32 cellular contexts compared by ENCODE assay signal in the genomic region with DNA sequence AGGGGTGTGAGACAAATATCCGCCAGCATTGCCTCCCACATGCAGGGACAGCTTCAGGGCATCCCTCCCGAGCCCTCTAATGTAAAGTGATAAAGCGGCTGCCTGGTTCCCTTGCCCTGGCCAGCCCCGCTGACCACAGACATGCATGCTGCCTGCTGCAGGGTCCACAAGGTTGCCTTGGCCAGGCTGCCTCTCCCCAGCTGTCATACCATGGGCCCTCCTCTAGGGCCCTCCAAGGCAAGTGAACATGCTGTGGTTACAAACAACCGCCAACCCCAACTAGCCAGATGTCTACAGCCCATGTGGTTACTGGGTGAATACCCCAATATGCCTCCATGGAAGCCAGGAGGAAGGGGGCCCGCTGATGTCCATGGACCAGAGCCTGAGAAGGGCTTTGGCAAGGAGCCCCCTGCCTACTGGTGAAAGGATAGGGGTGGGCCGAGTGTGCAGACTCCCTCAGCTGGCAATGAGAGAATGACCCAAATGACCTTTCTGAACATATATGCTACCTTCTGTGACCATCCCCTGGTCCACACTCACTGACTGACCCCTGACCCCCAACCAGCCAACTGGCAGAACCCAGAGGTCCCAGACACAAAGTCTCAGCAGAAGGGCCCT. TPM values are rescaled to one million over a fixed set of nuclear protein-coding genes. Genes with fewer than 3 reads are reported as not detected.
DNase-seq lines count a peak whose midpoint lies in the region; ATAC-seq and TF ChIP-seq lines count a peak whose summit lies in the region.
"Had no signal": no experiment of that assay in that cellular context is flagged by ENCODE, and none has a peak within 500 bp of the region (broad histone marks: within the 10 kb centered on the region; RNA-seq: fewer than 3 reads in every experiment).

No MANE protein-coding gene starts in this region.

- no peak for DNase-seq in GM12864 (ENCODE audit: low read depth)
- no peak for DNase-seq in foreskin keratinocyte
- DNase-seq in posterior vena cava (ENCODE audit: low spot score), result peak; percentile 64
- DNase-seq in NCI-H446 (lab: John Stamatoyannopoulos, UW), result no peak
- DNase-seq in AG08396 (ENCODE audit: low spot score), result no peak
- DNase-seq: activated CD4-positive, alpha-beta memory T cell treated with anti-CD3 and anti-CD28 coated beads for 36 hours; activated CD4-positive, CD25-positive, alpha-beta regulatory T cell treated with anti-CD3 and anti-CD28 coated beads, Interleukin-2, amount 50 U/mL, for 72 hours; activated CD8-positive, alpha-beta memory T cell treated with anti-CD3 and anti-CD28 coated beads, Interleukin-2, amount 50 U/mL, for 48 hours; activated naive CD4-positive, alpha-beta T cell treated with anti-CD3 and anti-CD28 coated beads, Interleukin-2, amount 10 ng/mL, durations not matched to agents 7 days and 5 days; body of pancreas; dermis blood vessel endothelial cell; DMS153; KG1; naive thymus-derived CD8-positive, alpha-beta T cell; NCI-H1694 treated with DMSO at 0.1 percent for 48 hours; NK-92 treated with Interleukin-12 subunit alpha and Interleukin-12 subunit beta, amount 100 ng/mL, for 24 hours; occipital lobe; PC-3; T-helper 17 cell had no signal

- H3K4me3 ChIP-seq in GM12864 (ENCODE audit: low read depth, low read length), result no peak overlapping the region
- H3K4me3 ChIP-seq: BLaER1, body of pancreas, thoracic aorta, vagina had no signal

- intact Hi-C loops in posterior vena cava (cut with DNase I), result no loop called here

- no peaks in the 10 kb centered on the region for H3K27me3 ChIP-seq in foreskin keratinocyte
- H3K27me3 ChIP-seq: BLaER1, body of pancreas, vagina had no signal

- ATAC-seq in HG03175 (IDR thresholded peaks at IDR 0.05; ENCODE audit: unreplicated experiment) (peak; percentile 46), foreskin keratinocyte (peak; percentile 12), HG02763 (IDR thresholded peaks at IDR 0.05; ENCODE audit: unreplicated experiment) (no peak), GM18511 (IDR thresholded peaks at IDR 0.05; ENCODE audit: unreplicated experiment) (no peak)
- ATAC-seq: activated T-helper 17 cell treated with anti-CD3 and anti-CD28 coated beads, Interleukin-2, amount 50 U/mL, for 72 hours; body of pancreas; esophagus mucosa; naive thymus-derived CD8-positive, alpha-beta T cell; PC-3; Right ventricle myocardium inferior; T-helper 17 cell had no signal

- no peaks in the 10 kb centered on the region for H3K4me1 ChIP-seq in foreskin keratinocyte
- H3K4me1 ChIP-seq: BLaER1, body of pancreas, vagina had no signal

- H3K27ac ChIP-seq in foreskin keratinocyte, result no peak overlapping the region
- H3K27ac ChIP-seq: BLaER1, body of pancreas, thoracic aorta, vagina had no signal

- TF ChIP-seq CTCF in GM12864 (IDR thresholded peaks at IDR 0.05; ENCODE audit: low read depth, low read length, missing control alignments) (peak; percentile 15), foreskin keratinocyte (conservative IDR thresholded peaks at IDR 0.05) (no peak)

RNA-seq across cellular contexts. Expression of a gene that starts 37.4 kb away (rescaled TPM):
- not detected in 2 replicates for total RNA-seq in foreskin keratinocyte
- polyA plus RNA-seq in foreskin keratinocyte, result not detected in 2 replicates
- total RNA-seq in posterior vena cava, result 1 to 10 TPM; 4.4 to 5.6 TPM
- total RNA-seq: activated CD4-positive, alpha-beta memory T cell treated with anti-CD3 and anti-CD28 coated beads for 36 hours; activated T-helper 17 cell treated with anti-CD3 and anti-CD28 coated beads, Interleukin-2, amount 50 U/mL, for 72 hours; dermis blood vessel endothelial cell; fibroblast of villous mesenchyme; lung microvascular endothelial cell; MCF 10A; mononuclear cell; naive thymus-derived CD8-positive, alpha-beta T cell; PC-3; T-helper 17 cell had no signal
- polyA plus RNA-seq: naive thymus-derived CD8-positive, alpha-beta T cell had no signal

Comparison
In these comparisons a context has a peak if more than half of its experiments do, and no peak if none do; other contexts are left out.
1. ATAC-seq: peak in HG03175 (single experiment) and foreskin keratinocyte (single experiment); none in HG02763 (single experiment) and GM18511 (single experiment).